Comparison of ENCODE assay signal across 20 cellular contexts in genomic region chr16:69005641-69006355, GRCh38.
"Had no signal": no experiment of that assay in that cellular context is flagged by ENCODE, and none has a peak within 500 bp of the region (broad histone marks: within the 10 kb centered on the region; RNA-seq: fewer than 3 reads in every experiment).

No MANE protein-coding gene starts in this region.

- DNase-seq: activated CD4-positive, alpha-beta T cell treated with anti-CD3 and anti-CD28 coated beads, Interleukin-2, amount 10 ng/mL, durations not matched to agents 7 days and 5 days; activated CD4-positive, CD25-positive, alpha-beta regulatory T cell treated with anti-CD3 and anti-CD28 coated beads, Interleukin-2, amount 50 U/mL, for 72 hours; activated CD8-positive, alpha-beta T cell treated with anti-CD3 and anti-CD28 coated beads for 36 hours; activated gamma-delta T cell; activated naive CD4-positive, alpha-beta T cell treated with anti-CD3 and anti-CD28 coated beads, Interleukin-2, amount 50 U/mL, for 16 hours; activated naive CD8-positive, alpha-beta T cell treated with anti-CD3 and anti-CD28 coated beads, Interleukin-2, amount 50 U/mL, for 24 hours; effector memory CD4-positive, alpha-beta T cell; kidney; left lung; naive thymus-derived CD8-positive, alpha-beta T cell; retina; sigmoid colon; stimulated activated CD4-positive, alpha-beta T cell treated with anti-CD3 and anti-CD28 coated beads, Interleukin-15, amount 100 ng/mL, for 24 hours; stimulated activated CD4-positive, alpha-beta T cell treated with anti-CD3 and anti-CD28 coated beads, Interleukin-2, amount 100 ng/mL, for 48 hours; stimulated activated naive CD8-positive, alpha-beta T cell treated with anti-CD3 and anti-CD28 coated beads, Interleukin-15, Interleukin-2, amounts not matched to agents 100 U/mL and 50 U/mL, for 24 hours had no signal

- ATAC-seq: activated CD8-positive, alpha-beta T cell treated with anti-CD3 and anti-CD28 coated beads for 36 hours; activated naive CD8-positive, alpha-beta T cell treated with anti-CD3 and anti-CD28 coated beads, Interleukin-2, amount 50 U/mL, for 24 hours; gastroesophageal sphincter; left lung; naive thymus-derived CD8-positive, alpha-beta T cell; stimulated activated naive CD8-positive, alpha-beta T cell treated with anti-CD3 and anti-CD28 coated beads, Interleukin-15, Interleukin-2, amounts not matched to agents 100 U/mL and 50 U/mL, for 24 hours had no signal

- H3K27me3 ChIP-seq: gastroesophageal sphincter, left lung, neural progenitor cell, sigmoid colon had no signal

- H3K27ac ChIP-seq: gastroesophageal sphincter, left lung, neural progenitor cell, sigmoid colon, VCaP had no signal

- H3K4me3 ChIP-seq: gastroesophageal sphincter, left lung, lung, neural progenitor cell, sigmoid colon, smooth muscle cell had no signal

- H3K36me3 ChIP-seq: left lung, neural progenitor cell had no signal

- H3K4me1 ChIP-seq: gastroesophageal sphincter, left lung, neural progenitor cell, sigmoid colon had no signal

- H3K9me3 ChIP-seq: gastroesophageal sphincter, sigmoid colon had no signal
